28 cellular contexts compared by ENCODE assay signal in genomic region chr15:71551566-71551965, GRCh38.
"Had no signal": no experiment of that assay in that cellular context is flagged by ENCODE, and none has a peak within 500 bp of the region (broad histone marks: within the 10 kb centered on the region; RNA-seq: fewer than 3 reads in every experiment).

No MANE protein-coding gene starts in this region.

- ATAC-seq: activated CD8-positive, alpha-beta T cell treated with anti-CD3 and anti-CD28 coated beads, Interleukin-2, amount 10 ng/mL, durations not matched to agents 7 days and 5 days; activated naive CD8-positive, alpha-beta T cell treated with anti-CD3 and anti-CD28 coated beads, Interleukin-2, amount 50 U/mL, for 24 hours; K562; Panc1 had no signal

- H3K27ac ChIP-seq: breast epithelium, WERI-Rb-1 had no signal

- H3K36me3 ChIP-seq: breast epithelium, WERI-Rb-1 had no signal

- H3K4me1 ChIP-seq: breast epithelium had no signal

- H3K9me3 ChIP-seq: breast epithelium had no signal

- H3K27me3 ChIP-seq: breast epithelium had no signal

- DNase-seq: activated CD4-positive, alpha-beta T cell treated with anti-CD3 and anti-CD28 coated beads for 1 hour; activated CD4-positive, alpha-beta T cell treated with anti-CD3 and anti-CD28 coated beads, Interleukin-2, amount 10 ng/mL, durations not matched to agents 7 days and 5 days; activated CD4-positive, alpha-beta T cell treated with anti-CD3 and anti-CD28 coated beads, Interleukin-2, amount 50 U/mL, for 48 hours; activated CD4-positive, CD25-positive, alpha-beta regulatory T cell; activated CD8-positive, alpha-beta T cell treated with anti-CD3 and anti-CD28 coated beads, Interleukin-2, amount 10 ng/mL, durations not matched to agents 7 days and 5 days; activated effector memory CD4-positive, alpha-beta T cell treated with Interleukin-2 at 50 U/mL for 16 hours; activated naive CD4-positive, alpha-beta T cell treated with anti-CD3 and anti-CD28 coated beads, Interleukin-2, amount 10 ng/mL, durations not matched to agents 7 days and 5 days; activated naive CD8-positive, alpha-beta T cell treated with anti-CD3 and anti-CD28 coated beads, Interleukin-2, amount 50 U/mL, for 24 hours; activated T-cell treated with anti-CD3 and anti-CD28 coated beads, Interleukin-2, amount 50 U/mL, for 24 hours; anterior cingulate cortex; cerebellar nuclear complex; IMR-90; NCI-H1105; NCI-H1417 treated with DMSO at 0.1 percent for 48 hours; NCI-H187 treated with DMSO at 0.1 percent for 48 hours; NCI-H2081 treated with DMSO at 0.1 percent for 48 hours; NCI-H2171; NCI-H446; NCI-H510A treated with DMSO at 0.1 percent for 48 hours; NCI-H526 treated with DMSO at 0.1 percent for 48 hours; RPMI8226; SHP77 treated with DMSO at 0.1 percent for 48 hours; SW 1271; T1000; WERI-Rb-1 had no signal

- H3K4me3 ChIP-seq: breast epithelium, K562 had no signal
